Comparison of ENCODE assay signal across 2 cellular contexts in the genomic region with DNA sequence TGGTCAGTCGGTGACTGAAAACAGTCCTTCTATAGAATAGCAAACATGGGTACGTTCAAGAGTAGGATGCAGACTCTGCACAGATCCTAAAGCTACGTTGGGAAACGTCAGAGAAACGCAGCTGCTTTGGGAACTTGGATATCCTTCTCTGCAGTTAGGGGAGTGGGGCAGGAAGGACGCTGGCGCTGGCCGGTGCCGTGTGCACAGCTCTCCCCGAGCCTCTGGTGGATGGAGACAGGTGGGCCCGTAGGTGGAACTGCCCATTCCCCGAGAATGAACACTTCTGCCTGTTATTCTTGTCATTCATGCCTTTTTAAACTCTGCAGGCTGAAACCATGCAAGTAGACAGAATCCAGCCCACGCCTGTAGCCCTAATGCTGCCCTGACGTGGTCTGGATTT.
TF ChIP-seq lines count a peak whose summit lies in the region.

No MANE protein-coding gene starts in this region.

TF ChIP-seq in GM23338, 12 proteins besides CTCF, POLR2A, EP300 and RAD21:
- TF ChIP-seq, protein P1, sequence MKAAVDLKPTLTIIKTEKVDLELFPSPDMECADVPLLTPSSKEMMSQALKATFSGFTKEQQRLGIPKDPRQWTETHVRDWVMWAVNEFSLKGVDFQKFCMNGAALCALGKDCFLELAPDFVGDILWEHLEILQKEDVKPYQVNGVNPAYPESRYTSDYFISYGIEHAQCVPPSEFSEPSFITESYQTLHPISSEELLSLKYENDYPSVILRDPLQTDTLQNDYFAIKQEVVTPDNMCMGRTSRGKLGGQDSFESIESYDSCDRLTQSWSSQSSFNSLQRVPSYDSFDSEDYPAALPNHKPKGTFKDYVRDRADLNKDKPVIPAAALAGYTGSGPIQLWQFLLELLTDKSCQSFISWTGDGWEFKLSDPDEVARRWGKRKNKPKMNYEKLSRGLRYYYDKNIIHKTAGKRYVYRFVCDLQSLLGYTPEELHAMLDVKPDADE (IDR thresholded peaks at IDR 0.05) = no peak
- TF ChIP-seq ZNF331 (CRISPR knock-in tag; IDR thresholded peaks at IDR 0.05; ENCODE audit: low read depth) = no peak
- no peak for TF ChIP-seq NANOG (IDR thresholded peaks at IDR 0.05; ENCODE audit: borderline replicate concordance)
- no peak for TF ChIP-seq POLR2AphosphoS5 (IDR thresholded peaks at IDR 0.05; ENCODE audit: low read depth)
- no peak for TF ChIP-seq STAT1 (IDR thresholded peaks at IDR 0.05; ENCODE audit: unreplicated experiment)
- TF ChIP-seq, protein P2, sequence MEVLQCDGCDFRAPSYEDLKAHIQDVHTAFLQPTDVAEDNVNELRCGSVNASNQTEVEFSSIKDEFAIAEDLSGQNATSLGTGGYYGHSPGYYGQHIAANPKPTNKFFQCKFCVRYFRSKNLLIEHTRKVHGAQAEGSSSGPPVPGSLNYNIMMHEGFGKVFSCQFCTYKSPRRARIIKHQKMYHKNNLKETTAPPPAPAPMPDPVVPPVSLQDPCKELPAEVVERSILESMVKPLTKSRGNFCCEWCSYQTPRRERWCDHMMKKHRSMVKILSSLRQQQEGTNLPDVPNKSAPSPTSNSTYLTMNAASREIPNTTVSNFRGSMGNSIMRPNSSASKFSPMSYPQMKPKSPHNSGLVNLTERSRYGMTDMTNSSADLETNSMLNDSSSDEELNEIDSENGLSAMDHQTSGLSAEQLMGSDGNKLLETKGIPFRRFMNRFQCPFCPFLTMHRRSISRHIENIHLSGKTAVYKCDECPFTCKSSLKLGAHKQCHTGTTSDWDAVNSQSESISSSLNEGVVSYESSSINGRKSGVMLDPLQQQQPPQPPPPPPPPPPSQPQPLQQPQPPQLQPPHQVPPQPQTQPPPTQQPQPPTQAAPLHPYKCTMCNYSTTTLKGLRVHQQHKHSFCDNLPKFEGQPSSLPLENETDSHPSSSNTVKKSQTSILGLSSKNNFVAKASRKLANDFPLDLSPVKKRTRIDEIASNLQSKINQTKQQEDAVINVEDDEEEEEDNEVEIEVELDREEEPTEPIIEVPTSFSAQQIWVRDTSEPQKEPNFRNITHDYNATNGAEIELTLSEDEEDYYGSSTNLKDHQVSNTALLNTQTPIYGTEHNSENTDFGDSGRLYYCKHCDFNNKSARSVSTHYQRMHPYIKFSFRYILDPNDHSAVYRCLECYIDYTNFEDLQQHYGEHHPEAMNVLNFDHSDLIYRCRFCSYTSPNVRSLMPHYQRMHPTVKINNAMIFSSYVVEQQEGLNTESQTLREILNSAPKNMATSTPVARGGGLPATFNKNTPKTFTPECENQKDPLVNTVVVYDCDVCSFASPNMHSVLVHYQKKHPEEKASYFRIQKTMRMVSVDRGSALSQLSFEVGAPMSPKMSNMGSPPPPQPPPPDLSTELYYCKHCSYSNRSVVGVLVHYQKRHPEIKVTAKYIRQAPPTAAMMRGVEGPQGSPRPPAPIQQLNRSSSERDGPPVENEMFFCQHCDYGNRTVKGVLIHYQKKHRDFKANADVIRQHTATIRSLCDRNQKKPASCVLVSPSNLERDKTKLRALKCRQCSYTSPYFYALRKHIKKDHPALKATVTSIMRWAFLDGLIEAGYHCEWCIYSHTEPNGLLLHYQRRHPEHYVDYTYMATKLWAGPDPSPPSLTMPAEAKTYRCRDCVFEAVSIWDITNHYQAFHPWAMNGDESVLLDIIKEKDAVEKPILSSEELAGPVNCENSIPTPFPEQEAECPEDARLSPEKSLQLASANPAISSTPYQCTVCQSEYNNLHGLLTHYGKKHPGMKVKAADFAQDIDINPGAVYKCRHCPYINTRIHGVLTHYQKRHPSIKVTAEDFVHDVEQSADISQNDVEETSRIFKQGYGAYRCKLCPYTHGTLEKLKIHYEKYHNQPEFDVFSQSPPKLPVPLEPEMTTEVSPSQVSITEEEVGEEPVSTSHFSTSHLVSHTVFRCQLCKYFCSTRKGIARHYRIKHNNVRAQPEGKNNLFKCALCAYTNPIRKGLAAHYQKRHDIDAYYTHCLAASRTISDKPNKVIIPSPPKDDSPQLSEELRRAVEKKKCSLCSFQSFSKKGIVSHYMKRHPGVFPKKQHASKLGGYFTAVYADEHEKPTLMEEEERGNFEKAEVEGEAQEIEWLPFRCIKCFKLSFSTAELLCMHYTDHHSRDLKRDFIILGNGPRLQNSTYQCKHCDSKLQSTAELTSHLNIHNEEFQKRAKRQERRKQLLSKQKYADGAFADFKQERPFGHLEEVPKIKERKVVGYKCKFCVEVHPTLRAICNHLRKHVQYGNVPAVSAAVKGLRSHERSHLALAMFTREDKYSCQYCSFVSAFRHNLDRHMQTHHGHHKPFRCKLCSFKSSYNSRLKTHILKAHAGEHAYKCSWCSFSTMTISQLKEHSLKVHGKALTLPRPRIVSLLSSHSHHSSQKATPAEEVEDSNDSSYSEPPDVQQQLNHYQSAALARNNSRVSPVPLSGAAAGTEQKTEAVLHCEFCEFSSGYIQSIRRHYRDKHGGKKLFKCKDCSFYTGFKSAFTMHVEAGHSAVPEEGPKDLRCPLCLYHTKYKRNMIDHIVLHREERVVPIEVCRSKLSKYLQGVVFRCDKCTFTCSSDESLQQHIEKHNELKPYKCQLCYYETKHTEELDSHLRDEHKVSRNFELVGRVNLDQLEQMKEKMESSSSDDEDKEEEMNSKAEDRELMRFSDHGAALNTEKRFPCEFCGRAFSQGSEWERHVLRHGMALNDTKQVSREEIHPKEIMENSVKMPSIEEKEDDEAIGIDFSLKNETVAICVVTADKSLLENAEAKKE (CRISPR knock-in tag; IDR thresholded peaks at IDR 0.05) = no peak

TF ChIP-seq in HepG2, 621 proteins besides CTCF, POLR2A, EP300 and RAD21:
- no peak for TF ChIP-seq KLF11 (CRISPR knock-in tag; IDR thresholded peaks at IDR 0.05)
- no peak for TF ChIP-seq ZNF263 (CRISPR knock-in tag; IDR thresholded peaks at IDR 0.05)
- TF ChIP-seq TOPORS (CRISPR knock-in tag; IDR thresholded peaks at IDR 0.05) = no peak
- TF ChIP-seq ZNF547 (CRISPR knock-in tag; IDR thresholded peaks at IDR 0.05) = no peak
- no peak for TF ChIP-seq PAXIP1 (CRISPR knock-in tag; conservative IDR thresholded peaks at IDR 0.05)
- no peak for TF ChIP-seq BRD4 (CRISPR knock-in tag; IDR thresholded peaks at IDR 0.05)
- no peak for TF ChIP-seq ZNF747 (CRISPR knock-in tag; IDR thresholded peaks at IDR 0.05; ENCODE audit: borderline replicate concordance)
- TF ChIP-seq CC2D1A (CRISPR knock-in tag; IDR thresholded peaks at IDR 0.05) = no peak
- no peak for TF ChIP-seq GZF1 (CRISPR knock-in tag; IDR thresholded peaks at IDR 0.05)
- TF ChIP-seq IKZF1 (IDR thresholded peaks at IDR 0.05) = no peak
- no peak for TF ChIP-seq ZNF180 (CRISPR knock-in tag; IDR thresholded peaks at IDR 0.05; ENCODE audit: borderline replicate concordance, low read depth)
- TF ChIP-seq HNRNPL (IDR thresholded peaks at IDR 0.05; ENCODE audit: low read depth, low read length) = no peak
- TF ChIP-seq ESRRA (CRISPR knock-in tag; IDR thresholded peaks at IDR 0.05; ENCODE audit: low read depth) = no peak
- TF ChIP-seq, protein P3, sequence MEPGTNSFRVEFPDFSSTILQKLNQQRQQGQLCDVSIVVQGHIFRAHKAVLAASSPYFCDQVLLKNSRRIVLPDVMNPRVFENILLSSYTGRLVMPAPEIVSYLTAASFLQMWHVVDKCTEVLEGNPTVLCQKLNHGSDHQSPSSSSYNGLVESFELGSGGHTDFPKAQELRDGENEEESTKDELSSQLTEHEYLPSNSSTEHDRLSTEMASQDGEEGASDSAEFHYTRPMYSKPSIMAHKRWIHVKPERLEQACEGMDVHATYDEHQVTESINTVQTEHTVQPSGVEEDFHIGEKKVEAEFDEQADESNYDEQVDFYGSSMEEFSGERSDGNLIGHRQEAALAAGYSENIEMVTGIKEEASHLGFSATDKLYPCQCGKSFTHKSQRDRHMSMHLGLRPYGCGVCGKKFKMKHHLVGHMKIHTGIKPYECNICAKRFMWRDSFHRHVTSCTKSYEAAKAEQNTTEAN (CRISPR knock-in tag; conservative IDR thresholded peaks at IDR 0.05) = no peak
- no peak for TF ChIP-seq TP53 (CRISPR knock-in tag; conservative IDR thresholded peaks at IDR 0.05)
- TF ChIP-seq SIN3B (IDR thresholded peaks at IDR 0.05; ENCODE audit: low read length) = no peak
- TF ChIP-seq ZNF232 (CRISPR knock-in tag; IDR thresholded peaks at IDR 0.05; ENCODE audit: borderline replicate concordance) = no peak
- TF ChIP-seq, protein P4, sequence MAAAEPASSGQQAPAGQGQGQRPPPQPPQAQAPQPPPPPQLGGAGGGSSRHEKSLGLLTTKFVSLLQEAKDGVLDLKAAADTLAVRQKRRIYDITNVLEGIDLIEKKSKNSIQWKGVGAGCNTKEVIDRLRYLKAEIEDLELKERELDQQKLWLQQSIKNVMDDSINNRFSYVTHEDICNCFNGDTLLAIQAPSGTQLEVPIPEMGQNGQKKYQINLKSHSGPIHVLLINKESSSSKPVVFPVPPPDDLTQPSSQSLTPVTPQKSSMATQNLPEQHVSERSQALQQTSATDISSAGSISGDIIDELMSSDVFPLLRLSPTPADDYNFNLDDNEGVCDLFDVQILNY (CRISPR knock-in tag; conservative IDR thresholded peaks at IDR 0.05) = no peak
- TF ChIP-seq, protein P5, sequence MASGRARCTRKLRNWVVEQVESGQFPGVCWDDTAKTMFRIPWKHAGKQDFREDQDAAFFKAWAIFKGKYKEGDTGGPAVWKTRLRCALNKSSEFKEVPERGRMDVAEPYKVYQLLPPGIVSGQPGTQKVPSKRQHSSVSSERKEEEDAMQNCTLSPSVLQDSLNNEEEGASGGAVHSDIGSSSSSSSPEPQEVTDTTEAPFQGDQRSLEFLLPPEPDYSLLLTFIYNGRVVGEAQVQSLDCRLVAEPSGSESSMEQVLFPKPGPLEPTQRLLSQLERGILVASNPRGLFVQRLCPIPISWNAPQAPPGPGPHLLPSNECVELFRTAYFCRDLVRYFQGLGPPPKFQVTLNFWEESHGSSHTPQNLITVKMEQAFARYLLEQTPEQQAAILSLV (CRISPR knock-in tag; IDR thresholded peaks at IDR 0.05; ENCODE audit: borderline replicate concordance) = no peak
- no peak for TF ChIP-seq ZNF34 (CRISPR knock-in tag; IDR thresholded peaks at IDR 0.05; ENCODE audit: borderline replicate concordance)
